1 cellular context compared by ENCODE assay signal in genomic region chr1:212671342-212672031, GRCh38.
A peak's percentile ranks its signal among the peaks of the same experiment; 100 is the strongest.
TF ChIP-seq lines count a peak whose summit lies in the region.

No MANE protein-coding gene starts in this region.

TF ChIP-seq in GM12878, 131 proteins besides CTCF, POLR2A, EP300 and RAD21 (continued from another document):
- TF ChIP-seq SKIL (IDR thresholded peaks at IDR 0.05; ENCODE audit: low read depth, poor library complexity, severe bottlenecking) (no peak), ATF7 (IDR thresholded peaks at IDR 0.05; ENCODE audit: low read depth) (peak; percentile 23; the same call in 1 of the 2 replicates), IKZF2 (IDR thresholded peaks at IDR 0.05) (0 out of 4 replicates have a peak, but pooled peaks of 1 of the 2 experiments have one; percentile 16)
